Comparison of ENCODE assay signal across 2 cellular contexts in the genomic region with DNA sequence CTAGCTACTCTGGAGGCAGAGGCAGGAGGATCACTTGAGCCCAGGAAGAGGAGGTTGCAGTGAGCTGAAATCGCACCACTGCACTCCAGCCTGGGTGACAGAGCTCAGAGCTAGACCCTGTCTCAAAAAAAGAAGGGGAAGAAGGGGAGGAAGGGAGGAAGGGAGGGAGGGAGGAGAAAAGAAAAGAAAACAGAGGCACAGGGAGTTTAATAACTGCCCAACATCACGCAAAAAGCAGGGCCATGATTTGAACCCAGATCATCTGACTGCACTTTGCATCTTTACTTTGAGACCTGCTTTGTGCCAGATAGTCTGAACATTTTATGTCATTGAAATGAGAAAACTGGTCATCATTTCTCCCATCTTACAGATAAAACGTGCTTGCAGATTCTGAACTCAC.
TF ChIP-seq lines count a peak whose summit lies in the region.

No MANE protein-coding gene starts in this region.

TF ChIP-seq in HEK293, 187 proteins besides CTCF, POLR2A, EP300 and RAD21:
- no peak for TF ChIP-seq ZNF292 (tag by site-specific recombination; IDR thresholded peaks at IDR 0.05; ENCODE audit: borderline replicate concordance, low read depth)
- no peak for TF ChIP-seq ZNF16 (tag by site-specific recombination; IDR thresholded peaks at IDR 0.05; ENCODE audit: low read depth)
- TF ChIP-seq ZIC2 (tag by site-specific recombination; IDR thresholded peaks at IDR 0.05), result no peak
- TF ChIP-seq ZNF366 (tag by site-specific recombination; conservative IDR thresholded peaks at IDR 0.05), result peak; percentile 71
- TF ChIP-seq ZNF138 (tag by site-specific recombination; IDR thresholded peaks at IDR 0.05; ENCODE audit: borderline replicate concordance), result no peak
- peak; percentile 61; the same call in 1 of the 2 replicates for TF ChIP-seq WT1 (tag by site-specific recombination; IDR thresholded peaks at IDR 0.05)
- TF ChIP-seq, protein P1, sequence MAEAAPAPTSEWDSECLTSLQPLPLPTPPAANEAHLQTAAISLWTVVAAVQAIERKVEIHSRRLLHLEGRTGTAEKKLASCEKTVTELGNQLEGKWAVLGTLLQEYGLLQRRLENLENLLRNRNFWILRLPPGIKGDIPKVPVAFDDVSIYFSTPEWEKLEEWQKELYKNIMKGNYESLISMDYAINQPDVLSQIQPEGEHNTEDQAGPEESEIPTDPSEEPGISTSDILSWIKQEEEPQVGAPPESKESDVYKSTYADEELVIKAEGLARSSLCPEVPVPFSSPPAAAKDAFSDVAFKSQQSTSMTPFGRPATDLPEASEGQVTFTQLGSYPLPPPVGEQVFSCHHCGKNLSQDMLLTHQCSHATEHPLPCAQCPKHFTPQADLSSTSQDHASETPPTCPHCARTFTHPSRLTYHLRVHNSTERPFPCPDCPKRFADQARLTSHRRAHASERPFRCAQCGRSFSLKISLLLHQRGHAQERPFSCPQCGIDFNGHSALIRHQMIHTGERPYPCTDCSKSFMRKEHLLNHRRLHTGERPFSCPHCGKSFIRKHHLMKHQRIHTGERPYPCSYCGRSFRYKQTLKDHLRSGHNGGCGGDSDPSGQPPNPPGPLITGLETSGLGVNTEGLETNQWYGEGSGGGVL (tag by site-specific recombination; IDR thresholded peaks at IDR 0.05), result no peak
- no peak for TF ChIP-seq RBAK (tag by site-specific recombination; IDR thresholded peaks at IDR 0.05)

TF ChIP-seq in K562, 482 proteins besides CTCF, POLR2A, EP300 and RAD21:
- TF ChIP-seq, protein P2, sequence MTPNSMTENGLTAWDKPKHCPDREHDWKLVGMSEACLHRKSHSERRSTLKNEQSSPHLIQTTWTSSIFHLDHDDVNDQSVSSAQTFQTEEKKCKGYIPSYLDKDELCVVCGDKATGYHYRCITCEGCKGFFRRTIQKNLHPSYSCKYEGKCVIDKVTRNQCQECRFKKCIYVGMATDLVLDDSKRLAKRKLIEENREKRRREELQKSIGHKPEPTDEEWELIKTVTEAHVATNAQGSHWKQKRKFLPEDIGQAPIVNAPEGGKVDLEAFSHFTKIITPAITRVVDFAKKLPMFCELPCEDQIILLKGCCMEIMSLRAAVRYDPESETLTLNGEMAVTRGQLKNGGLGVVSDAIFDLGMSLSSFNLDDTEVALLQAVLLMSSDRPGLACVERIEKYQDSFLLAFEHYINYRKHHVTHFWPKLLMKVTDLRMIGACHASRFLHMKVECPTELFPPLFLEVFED (CRISPR knock-in tag; conservative IDR thresholded peaks at IDR 0.05), result 0 out of 2 replicates have a peak, but pooled peaks have one; percentile 16
- TF ChIP-seq SRF (CRISPR knock-in tag; IDR thresholded peaks at IDR 0.05) (no peak), ELF4 (CRISPR knock-in tag; IDR thresholded peaks at IDR 0.05) (peak; percentile 53; the same call in 1 of the 2 replicates)
TF ChIP-seq in K562: peak in this region for 2.
